ENCODE assay signal across 8 cellular contexts in genomic region chr5:74648835-74649286, GRCh38. TPM values are rescaled to one million over a fixed set of nuclear protein-coding genes. Genes with fewer than 3 reads are reported as not detected.
DNase-seq lines count a peak whose midpoint lies in the region; ATAC-seq and TF ChIP-seq lines count a peak whose summit lies in the region.

No MANE protein-coding gene starts in this region.

- H3K9me3 ChIP-seq in colonic mucosa (no peaks in the 10 kb centered on the region), lower lobe of right lung (no peaks in the 10 kb centered on the region), upper lobe of left lung (no peaks in the 10 kb centered on the region)

- H3K4me1 ChIP-seq in colonic mucosa (no peaks in the 10 kb centered on the region), lower lobe of right lung (peaks cover 6% of the 10 kb centered on the region), upper lobe of left lung (peaks cover 3 to 9% (median 6%) of the 10 kb centered on the region in 4 donors)

- WGBS in upper lobe of left lung, 2 donors = 2 to 17% methylated on average over 3 to 6 of the region's 6 CpGs

- TF ChIP-seq EP300 in upper lobe of left lung (IDR thresholded peaks at IDR 0.05) = no peak

- H3K4me3 ChIP-seq in colonic mucosa (no peak overlapping the region), lower lobe of right lung (no peak overlapping the region), upper lobe of left lung (no peak overlapping the region)

- ATAC-seq in GM21381 (IDR thresholded peaks at IDR 0.05; ENCODE audit: unreplicated experiment) (peak; percentile 68), lower lobe of right lung (peak; percentile 87 to 93), upper lobe of left lung (ENCODE audit: low FRiP score in 2 of 2) (peak; percentile 86 to 91), GM18517 (IDR thresholded peaks at IDR 0.05; ENCODE audit: unreplicated experiment) (no peak)

- no peak overlapping the region for H3K9ac ChIP-seq in colonic mucosa (ENCODE audit: low read depth in 2 of 2, low read length in 2 of 2)

- H3K27me3 ChIP-seq in colonic mucosa (no peaks in the 10 kb centered on the region), lower lobe of right lung (ENCODE audit: low read depth) (no peaks in the 10 kb centered on the region), upper lobe of left lung (no peaks in the 10 kb centered on the region)

- DNase-seq in DMS153 treated with DMSO at 0.1 percent for 48 hours (lab: John Stamatoyannopoulos, UW; ENCODE audit: unreplicated experiment) (peak; percentile 5), LHCN-M2 (ENCODE audit: low read depth) (peak; percentile 77), SHP77 treated with DMSO at 0.1 percent for 48 hours (lab: John Stamatoyannopoulos, UW) (peak; percentile 51), colonic mucosa (no peak), lower lobe of right lung (no peak), upper lobe of left lung (no peak)

- no peak overlapping the region for H3K27ac ChIP-seq in colonic mucosa
- no peak overlapping the region for H3K27ac ChIP-seq in lower lobe of right lung
- H3K27ac ChIP-seq in upper lobe of left lung = no peak overlapping the region

- TF ChIP-seq POLR2A in upper lobe of left lung (IDR thresholded peaks at IDR 0.05) = no peak

- H3K36me3 ChIP-seq in colonic mucosa = no peaks in the 10 kb centered on the region
- no peaks in the 10 kb centered on the region for H3K36me3 ChIP-seq in lower lobe of right lung
- no peaks in the 10 kb centered on the region for H3K36me3 ChIP-seq in upper lobe of left lung

- TF ChIP-seq CTCF in colonic mucosa (IDR thresholded peaks at IDR 0.05) (peak; percentile 60), lower lobe of right lung (IDR thresholded peaks at IDR 0.05) (peak; percentile 77), upper lobe of left lung (IDR thresholded peaks at IDR 0.05) (peak; percentile 49 to 86 (median 72))

- intact Hi-C loops in colonic mucosa (cut with DNase I) = loop anchor here (2.0 to 10.0 kb wide), 3 partner anchors 592 to 746 kb away; no protein-coding TSS in a partner anchor
- intact Hi-C loops in lower lobe of right lung (cut with DNase I) = loop anchor here (5.0 kb wide), 1 partner anchor 747 kb away; no protein-coding TSS in a partner anchor

RNA-seq across cellular contexts. Expression of gene ENC1, which starts 8.3 kb away (rescaled TPM):
- 56.6 and 60.3 TPM in 2 replicates for total RNA-seq in LHCN-M2 (2014; rRNA removed)
- 26.0 TPM for polyA plus RNA-seq in LHCN-M2 (2012)
- total RNA-seq in colonic mucosa = 10 to 100 TPM; 18.9 to 26.6 TPM
- total RNA-seq in lower lobe of right lung = 18.8 TPM
- 10 to 100 TPM in 5 of 6 donors, 1 to 10 TPM in 1; 9.5 to 34.1 (median 18.0) TPM for total RNA-seq in upper lobe of left lung

RNA-seq across cellular contexts. Expression of gene HEXB, which starts 36.2 kb away (rescaled TPM):
- total RNA-seq in LHCN-M2 (2014; rRNA removed) = 168 and 209 TPM in 2 replicates
- 141 TPM for polyA plus RNA-seq in LHCN-M2 (2012)
- 100 to 1,000 TPM; 173 to 197 TPM for total RNA-seq in colonic mucosa
- total RNA-seq in lower lobe of right lung = 355 TPM
- total RNA-seq in upper lobe of left lung = 100 to 1,000 TPM; 128 to 293 (median 184) TPM

Comparison
In these comparisons a context has a peak if more than half of its experiments do, and no peak if none do; other contexts are left out.
1. DNase-seq: peak in DMS153 treated with DMSO at 0.1 percent for 48 hours (single experiment), LHCN-M2 (single experiment) and SHP77 treated with DMSO at 0.1 percent for 48 hours (single experiment); none in colonic mucosa (single experiment), lower lobe of right lung (single experiment) and upper lobe of left lung (0 of 2).
2. Peak in every context shown above with its lines, with median percentiles within 50 percentile points of each other: CTCF ChIP-seq.